In the genomic region with DNA sequence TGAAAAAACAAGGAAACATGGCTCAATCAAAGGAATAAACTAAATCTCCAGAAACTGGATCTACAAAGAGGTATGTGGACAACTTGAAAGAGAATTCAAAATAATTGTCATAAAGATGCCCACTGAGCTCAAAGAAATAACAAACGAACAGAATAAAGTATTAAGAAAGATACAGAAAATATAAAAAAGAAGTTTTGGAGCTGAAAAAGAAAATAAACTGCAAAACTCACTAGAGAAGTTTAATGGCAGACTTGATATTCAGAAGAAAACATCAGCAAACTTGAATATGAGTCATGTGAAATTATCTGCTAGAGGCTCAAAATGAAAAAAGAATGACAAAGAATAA, we compare ENCODE assay signal across 35 cellular contexts.
"Had no signal": no experiment of that assay in that cellular context is flagged by ENCODE, and none has a peak within 500 bp of the region (broad histone marks: within the 10 kb centered on the region; RNA-seq: fewer than 3 reads in every experiment).

No MANE protein-coding gene starts in this region.

- H3K4me3 ChIP-seq: adrenal gland, body of pancreas, colonic mucosa, esophagus squamous epithelium, gastroesophageal sphincter, heart right ventricle, hepatocyte had no signal

- H3K4me1 Mint-ChIP-seq: activated CD4-positive, alpha-beta T cell treated with anti-CD3 and anti-CD28 coated beads for 36 hours; activated naive CD4-positive, alpha-beta T cell treated with anti-CD3 and anti-CD28 coated beads, Interleukin-2, amount 50 U/mL, for 24 hours had no signal

- H3K36me3 ChIP-seq: adrenal gland, colonic mucosa, esophagus squamous epithelium, gastroesophageal sphincter, heart right ventricle, WERI-Rb-1 had no signal

- H3K4me3 Mint-ChIP-seq: activated B cell treated with CpG ODN at 0.5 μM for 24 hours; activated CD4-positive, alpha-beta memory T cell treated with anti-CD3 and anti-CD28 coated beads for 36 hours; activated CD4-positive, alpha-beta T cell treated with anti-CD3 and anti-CD28 coated beads for 36 hours; activated CD4-positive, alpha-beta T cell treated with anti-CD3 and anti-CD28 coated beads, Interleukin-2, amount 10 ng/mL, durations not matched to agents 24 days and 14 days; activated CD8-positive, alpha-beta memory T cell treated with anti-CD3 and anti-CD28 coated beads, Interleukin-2, amount 10 ng/mL, durations not matched to agents 7 days and 5 days; activated CD8-positive, alpha-beta T cell treated with anti-CD3 and anti-CD28 coated beads, Interleukin-2, amount 10 ng/mL, durations not matched to agents 7 days and 5 days; activated naive CD4-positive, alpha-beta T cell treated with anti-CD3 and anti-CD28 coated beads for 36 hours; activated naive CD4-positive, alpha-beta T cell treated with anti-CD3 and anti-CD28 coated beads, Interleukin-2, amount 50 U/mL, for 24 hours; activated naive CD8-positive, alpha-beta T cell treated with anti-CD3 and anti-CD28 coated beads for 36 hours; activated naive CD8-positive, alpha-beta T cell treated with anti-CD3 and anti-CD28 coated beads, Interleukin-2, amount 50 U/mL, for 24 hours; activated T-helper 1 cell treated with anti-CD3 and anti-CD28 coated beads, Interleukin-12 subunit alpha, Interleukin-12 subunit beta, Interleukin-2, Interleukin-4 antibody, amounts not matched to agents 30 ng/mL and 10 ng/mL and 1 ng/mL, durations not matched to agents 14 hours and 24 hours and 36 hours; T-helper 2 cell treated with Interferon-gamma antibody and Interleukin-4, amounts not matched to agents 5 μg/mL and 100 μg/mL, for 36 hours had no signal

- H3K9me3 Mint-ChIP-seq: activated CD4-positive, alpha-beta memory T cell treated with anti-CD3 and anti-CD28 coated beads for 36 hours; activated naive CD4-positive, alpha-beta T cell treated with anti-CD3 and anti-CD28 coated beads for 36 hours; activated naive CD4-positive, alpha-beta T cell treated with anti-CD3 and anti-CD28 coated beads, Interleukin-2, amount 50 U/mL, for 24 hours; activated naive CD8-positive, alpha-beta T cell treated with anti-CD3 and anti-CD28 coated beads, Interleukin-2, amount 50 U/mL, for 24 hours had no signal

- DNase-seq: activated B cell treated with CpG ODN at 0.5 μM for 24 hours; activated CD4-positive, alpha-beta memory T cell treated with anti-CD3 and anti-CD28 coated beads for 36 hours; activated CD4-positive, alpha-beta T cell treated with anti-CD3 and anti-CD28 coated beads for 36 hours; activated CD4-positive, alpha-beta T cell treated with anti-CD3 and anti-CD28 coated beads, Interleukin-2, amount 10 ng/mL, durations not matched to agents 24 days and 14 days; activated CD8-positive, alpha-beta memory T cell treated with anti-CD3 and anti-CD28 coated beads, Interleukin-2, amount 10 ng/mL, durations not matched to agents 7 days and 5 days; activated CD8-positive, alpha-beta memory T cell treated with anti-CD3 and anti-CD28 coated beads, Interleukin-2, amount 50 U/mL, for 4 hours; activated CD8-positive, alpha-beta T cell treated with anti-CD3 and anti-CD28 coated beads, Interleukin-2, amount 10 ng/mL, durations not matched to agents 7 days and 5 days; activated effector memory CD4-positive, alpha-beta T cell treated with anti-CD3 and anti-CD28 coated beads, Interleukin-2, amount 50 U/mL, for 16 hours; activated naive CD4-positive, alpha-beta T cell treated with anti-CD3 and anti-CD28 coated beads for 36 hours; activated naive CD8-positive, alpha-beta T cell treated with anti-CD3 and anti-CD28 coated beads, Interleukin-2, amount 50 U/mL, for 24 hours; activated T-cell treated with anti-CD3 and anti-CD28 coated beads, Interleukin-2, amount 50 U/mL, for 1 hour; activated T-cell treated with anti-CD3 and anti-CD28 coated beads, Interleukin-2, amount 50 U/mL, for 48 hours; adrenal gland; amygdala; aorta; central memory CD4-positive, alpha-beta T cell; cerebellar nuclear complex; colonic mucosa; effector CD8-positive, alpha-beta T cell; esophagus squamous epithelium; foreskin melanocyte; heart right ventricle; T1000; WERI-Rb-1 had no signal

- FAIRE-seq: endometrium, endothelial cell of umbilical vein had no signal

- H3K27me3 ChIP-seq: adrenal gland, body of pancreas, colonic mucosa, esophagus squamous epithelium, gastroesophageal sphincter, heart right ventricle, hepatocyte had no signal

- H3K4me2 ChIP-seq: hepatocyte had no signal

- H3K27ac ChIP-seq: adrenal gland, epithelial cell of prostate, esophagus squamous epithelium, gastroesophageal sphincter, heart right ventricle, hepatocyte, WERI-Rb-1 had no signal

- H3K4me1 ChIP-seq: adrenal gland, colonic mucosa, esophagus squamous epithelium, gastroesophageal sphincter, heart right ventricle had no signal

- H3K27ac Mint-ChIP-seq: activated B cell treated with CpG ODN at 0.5 μM for 24 hours; activated CD4-positive, alpha-beta memory T cell treated with anti-CD3 and anti-CD28 coated beads for 36 hours; activated CD4-positive, alpha-beta T cell treated with anti-CD3 and anti-CD28 coated beads, Interleukin-2, amount 10 ng/mL, durations not matched to agents 24 days and 14 days; activated CD8-positive, alpha-beta memory T cell treated with anti-CD3 and anti-CD28 coated beads, Interleukin-2, amount 10 ng/mL, durations not matched to agents 7 days and 5 days; activated CD8-positive, alpha-beta T cell treated with anti-CD3 and anti-CD28 coated beads, Interleukin-2, amount 10 ng/mL, durations not matched to agents 7 days and 5 days; activated naive CD4-positive, alpha-beta T cell treated with anti-CD3 and anti-CD28 coated beads for 36 hours; activated naive CD4-positive, alpha-beta T cell treated with anti-CD3 and anti-CD28 coated beads, Interleukin-2, amount 50 U/mL, for 24 hours; activated naive CD8-positive, alpha-beta T cell treated with anti-CD3 and anti-CD28 coated beads for 36 hours; activated naive CD8-positive, alpha-beta T cell treated with anti-CD3 and anti-CD28 coated beads, Interleukin-2, amount 50 U/mL, for 24 hours; activated T-helper 1 cell treated with anti-CD3 and anti-CD28 coated beads, Interleukin-12 subunit alpha, Interleukin-12 subunit beta, Interleukin-2, Interleukin-4 antibody, amounts not matched to agents 30 ng/mL and 10 ng/mL and 1 ng/mL, durations not matched to agents 14 hours and 24 hours and 36 hours; activated T-helper 2 cell treated with anti-CD3 and anti-CD28 coated beads, Interferon-gamma antibody, Interleukin-2, Interleukin-4, amounts not matched to agents 10 μg/mL and 5 μg/mL and 100 μg/mL, durations not matched to agents 14 hours and 24 hours and 36 hours had no signal

- H2AFZ ChIP-seq: hepatocyte had no signal

- ATAC-seq: activated CD4-positive, alpha-beta T cell treated with anti-CD3 and anti-CD28 coated beads for 36 hours; activated CD8-positive, alpha-beta memory T cell treated with anti-CD3 and anti-CD28 coated beads, Interleukin-2, amount 10 ng/mL, durations not matched to agents 7 days and 5 days; activated CD8-positive, alpha-beta T cell treated with anti-CD3 and anti-CD28 coated beads, Interleukin-2, amount 10 ng/mL, durations not matched to agents 7 days and 5 days; activated naive CD8-positive, alpha-beta T cell treated with anti-CD3 and anti-CD28 coated beads, Interleukin-2, amount 50 U/mL, for 24 hours; gastroesophageal sphincter; heart right ventricle had no signal

- H3K9me3 ChIP-seq: adrenal gland, body of pancreas, colonic mucosa, esophagus squamous epithelium, gastroesophageal sphincter had no signal

- H3K79me2 ChIP-seq: hepatocyte had no signal

- H3K36me3 Mint-ChIP-seq: activated CD4-positive, alpha-beta memory T cell treated with anti-CD3 and anti-CD28 coated beads for 36 hours; activated naive CD4-positive, alpha-beta T cell treated with anti-CD3 and anti-CD28 coated beads, Interleukin-2, amount 50 U/mL, for 24 hours had no signal

- H3K27me3 Mint-ChIP-seq: activated B cell treated with CpG ODN at 0.5 μM for 24 hours; activated CD4-positive, alpha-beta memory T cell treated with anti-CD3 and anti-CD28 coated beads for 36 hours; activated naive CD8-positive, alpha-beta T cell treated with anti-CD3 and anti-CD28 coated beads for 36 hours had no signal
